ENCODE assay signal across 8 cellular contexts in the genomic region with DNA sequence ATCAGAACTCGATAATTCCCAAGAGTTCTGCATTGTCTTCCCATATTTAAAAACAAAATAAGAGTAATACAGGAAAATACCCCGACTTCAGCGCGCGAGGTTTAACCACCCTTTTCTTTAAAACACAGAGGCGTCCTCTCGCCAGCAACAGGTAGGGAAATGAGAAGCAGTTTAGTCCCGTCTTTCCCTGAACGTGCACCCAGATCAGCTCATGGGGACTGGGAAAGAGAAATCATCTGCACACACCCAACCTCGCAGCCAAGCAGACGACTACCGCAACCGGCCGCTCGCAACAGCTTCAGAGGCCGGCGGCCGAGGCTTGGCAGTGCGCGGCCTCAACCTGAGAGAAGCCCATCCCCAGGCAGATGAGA. TPM values are rescaled to one million over a fixed set of nuclear protein-coding genes. Genes with fewer than 3 reads are reported as not detected.
DNase-seq lines count a peak whose midpoint lies in the region; ATAC-seq and TF ChIP-seq lines count a peak whose summit lies in the region.

No MANE protein-coding gene starts in this region.

- H3K36me3 Mint-ChIP-seq in progenitor cell of endocrine pancreas (ENCODE audit: insufficient read depth) = peaks cover 5% of the 10 kb centered on the region

- peak overlapping the region; percentile 97 for H3K27ac Mint-ChIP-seq in progenitor cell of endocrine pancreas

- H3K4me3 ChIP-seq in SJCRH30 (peak overlapping the region; percentile 84), fibroblast of mammary gland (ENCODE audit: control insufficient read depth, low read depth, low read length) (peak overlapping the region; percentile 97)

- no peaks in the 10 kb centered on the region for H3K27me3 Mint-ChIP-seq in progenitor cell of endocrine pancreas

- H3K27ac ChIP-seq in SJCRH30 = peak overlapping the region; percentile 62

- H3K4me3 Mint-ChIP-seq in progenitor cell of endocrine pancreas (ENCODE audit: low read depth) = peak overlapping the region; percentile 98

- peaks cover 8% of the 10 kb centered on the region; the same call in 1 of the 2 replicates for H3K36me3 ChIP-seq in SJCRH30

- H3K4me1 ChIP-seq in SJCRH30 = no peaks in the 10 kb centered on the region

- no peaks in the 10 kb centered on the region for H3K9me3 ChIP-seq in SJCRH30 (replicated peaks)

- TF ChIP-seq CTCF in fibroblast of mammary gland (conservative IDR thresholded peaks at IDR 0.05; ENCODE audit: control insufficient read depth, insufficient read depth, low read depth, low read length) = no peak
- TF ChIP-seq CTCF in progenitor cell of endocrine pancreas (IDR thresholded peaks at IDR 0.05; ENCODE audit: unreplicated experiment) = no peak

- peak; percentile 50 for DNase-seq in NCI-H510A treated with DMSO at 0.1 percent for 48 hours (lab: John Stamatoyannopoulos, UW)
- no peak for DNase-seq in NCI-H510A (lab: John Stamatoyannopoulos, UW)
- no peak for DNase-seq in SJCRH30
- no peak for DNase-seq in fibroblast of mammary gland (ENCODE audit: low read depth)
- no peak for DNase-seq in progenitor cell of endocrine pancreas (ENCODE audit: low spot score, unreplicated experiment)
- no peak for DNase-seq in activated CD8-positive, alpha-beta memory T cell treated with anti-CD3 and anti-CD28 coated beads, Interleukin-2, amount 50 U/mL, for 4 hours
- DNase-seq in stimulated activated CD4-positive, alpha-beta T cell treated with anti-CD3 and anti-CD28 coated beads, Interleukin-15, amount 100 ng/mL, for 24 hours = no peak

- no peak for ATAC-seq in GM21515 (IDR thresholded peaks at IDR 0.05; ENCODE audit: unreplicated experiment)

- peaks cover 16% of the 10 kb centered on the region for H3K4me1 Mint-ChIP-seq in progenitor cell of endocrine pancreas (ENCODE audit: low read depth)

- H3K9me3 Mint-ChIP-seq in progenitor cell of endocrine pancreas (ENCODE audit: low read depth) = no peaks in the 10 kb centered on the region

- no peaks in the 10 kb centered on the region for H3K27me3 ChIP-seq in SJCRH30

RNA-seq across cellular contexts. Expression of a gene that starts 0.7 kb away (rescaled TPM):
- total RNA-seq in SJCRH30 (2014; rRNA removed; shearing (Covaris generic)) = 16.8 and 19.3 TPM in 2 replicates
- 62.1 and 63.8 TPM in 2 replicates for total RNA-seq in progenitor cell of endocrine pancreas

RNA-seq across cellular contexts. Expression of a gene that starts 34.9 kb away (rescaled TPM):
- total RNA-seq in SJCRH30 (2014; rRNA removed; shearing (Covaris generic)) = 0.13 and 0.40 TPM in 2 replicates
- total RNA-seq in progenitor cell of endocrine pancreas = 0.05 and 0.22 TPM in 2 replicates
